ENCODE assay signal across 8 cellular contexts in genomic region chr12:84191779-84192178, GRCh38.
"Had no signal": no experiment of that assay in that cellular context is flagged by ENCODE, and none has a peak within 500 bp of the region (broad histone marks: within the 10 kb centered on the region; RNA-seq: fewer than 3 reads in every experiment).

No MANE protein-coding gene starts in this region.

- H3K27ac Mint-ChIP-seq: HFFc6, IgD-negative memory B cell had no signal

- ATAC-seq: HCT116, HepG2 had no signal

- H3K27ac ChIP-seq: HL-60 had no signal

- FAIRE-seq: HepG2 had no signal

- DNase-seq: GOT3, H7, HFFc6 had no signal

- H3K4me3 Mint-ChIP-seq: HFFc6, IgD-negative memory B cell had no signal

- H3K4me1 Mint-ChIP-seq: IgD-negative memory B cell had no signal

- H3K9me3 ChIP-seq: HAP-1 had no signal

- H3K4me3 ChIP-seq: HAP-1 had no signal

- H3K36me3 Mint-ChIP-seq: IgD-negative memory B cell had no signal

- H3K36me3 ChIP-seq: HAP-1 had no signal

- H3K4me1 ChIP-seq: HAP-1 had no signal

- H3K27me3 Mint-ChIP-seq: IgD-negative memory B cell had no signal
